Comparison of ENCODE assay signal across 19 cellular contexts in the genomic region with DNA sequence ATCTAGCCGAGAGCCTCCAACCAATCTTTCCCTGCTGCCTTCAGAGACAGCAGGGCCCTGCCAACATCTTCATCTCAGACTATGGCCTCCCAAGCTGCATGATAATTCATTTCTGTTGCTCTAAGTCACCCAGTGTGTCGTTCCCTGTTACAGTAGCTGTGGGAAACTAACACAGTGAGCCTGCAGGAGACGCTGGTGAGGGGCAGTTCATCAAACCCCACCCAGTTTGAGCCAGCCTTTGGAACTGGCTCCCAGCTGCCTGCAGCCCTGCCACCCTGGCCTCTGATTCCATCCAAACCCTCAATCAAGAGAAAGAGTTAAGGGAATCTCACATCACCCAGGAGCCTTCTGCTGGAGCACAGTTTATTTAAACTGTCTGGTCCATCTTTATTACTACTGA.
DNase-seq lines count a peak whose midpoint lies in the region; ATAC-seq and TF ChIP-seq lines count a peak whose summit lies in the region.
"Had no signal": no experiment of that assay in that cellular context is flagged by ENCODE, and none has a peak within 500 bp of the region (broad histone marks: within the 10 kb centered on the region; RNA-seq: fewer than 3 reads in every experiment).

No MANE protein-coding gene starts in this region.

- no peaks in the 10 kb centered on the region for H3K27me3 ChIP-seq in Karpas-422 (ENCODE audit: low read length)
- H3K27me3 ChIP-seq: BLaER1 had no signal

- POLR2A ChIA-PET in WTC11 (lab: Charles Lee) = no interaction called here

- no peaks in the 10 kb centered on the region for H4K20me1 ChIP-seq in Karpas-422 (ENCODE audit: insufficient read depth, low read depth, low read length)
- H4K20me1 ChIP-seq: BLaER1 had no signal

- no peaks in the 10 kb centered on the region for H3K27me3 Mint-ChIP-seq in activated CD4-positive, alpha-beta T cell treated with anti-CD3 and anti-CD28 coated beads, Interleukin-2, amount 10 ng/mL, durations not matched to agents 24 days and 14 days
- no peaks in the 10 kb centered on the region for H3K27me3 Mint-ChIP-seq in WTC11 (ENCODE audit: low read depth)

- no peak overlapping the region for H3K27ac ChIP-seq in Karpas-422 (ENCODE audit: low read length)
- H3K27ac ChIP-seq: BLaER1 had no signal

- CTCF ChIA-PET in WTC11 (lab: Charles Lee) = interaction anchor here (0.6 to 2.5 kb wide), 8 partner anchors 12 to 567 kb away, joined by 3 to 13 read pairs (median 5); no protein-coding TSS in a partner anchor

- DNase-seq in activated CD4-positive, alpha-beta T cell treated with anti-CD3 and anti-CD28 coated beads, Interleukin-2, amount 10 ng/mL, durations not matched to agents 24 days and 14 days = peak; percentile 31
- DNase-seq in activated CD4-positive, alpha-beta T cell treated with anti-CD3 and anti-CD28 coated beads for 48 hours = no peak
- DNase-seq in WTC11 (ENCODE audit: low spot score) (peak; percentile 44), iPS-NIHi7 (ENCODE audit: extremely low spot score) (peak; percentile 61), activated gamma-delta T cell (lab: John Stamatoyannopoulos, UW) (no peak), Karpas-422 (no peak)
- DNase-seq: CD8-positive, alpha-beta memory T cell; DMS79 treated with DMSO at 0.1 percent for 48 hours; HCEC 1CT; KBM-7; NCI-H1436 treated with DMSO at 0.1 percent for 48 hours; NCI-H2081 treated with DMSO at 0.1 percent for 48 hours; NCI-H2227 treated with DMSO at 0.1 percent for 48 hours; NCI-H524 treated with DMSO at 0.1 percent for 48 hours; OCI-M1; SHP77 treated with DMSO at 0.1 percent for 48 hours had no signal

- H3K27ac Mint-ChIP-seq in activated CD4-positive, alpha-beta T cell treated with anti-CD3 and anti-CD28 coated beads, Interleukin-2, amount 10 ng/mL, durations not matched to agents 24 days and 14 days = no peak overlapping the region
- no peak overlapping the region for H3K27ac Mint-ChIP-seq in WTC11
- H3K27ac Mint-ChIP-seq: CD8-positive, alpha-beta memory T cell had no signal

- H3K4me2 ChIP-seq in Karpas-422 (ENCODE audit: low read depth, low read length, poor library complexity, severe bottlenecking) = no peak overlapping the region
- H3K4me2 ChIP-seq: BLaER1 had no signal

- intact Hi-C loops in activated CD4-positive, alpha-beta T cell treated with anti-CD3 and anti-CD28 coated beads, Interleukin-2, amount 10 ng/mL, durations not matched to agents 24 days and 14 days (cut with micrococcal nuclease) = no loop called here

- no peak overlapping the region for H3K4me3 Mint-ChIP-seq in activated CD4-positive, alpha-beta T cell treated with anti-CD3 and anti-CD28 coated beads, Interleukin-2, amount 10 ng/mL, durations not matched to agents 24 days and 14 days
- H3K4me3 Mint-ChIP-seq in WTC11 = no peak overlapping the region
- H3K4me3 Mint-ChIP-seq: CD8-positive, alpha-beta memory T cell had no signal

- peaks cover 12% of the 10 kb centered on the region for H3K4me1 ChIP-seq in Karpas-422 (ENCODE audit: low read length)
- H3K4me1 ChIP-seq: BLaER1 had no signal

- no peak overlapping the region for H3K4me3 ChIP-seq in Karpas-422 (ENCODE audit: low read length)
- H3K4me3 ChIP-seq: BLaER1 had no signal

- H3K9me3 ChIP-seq in Karpas-422 (ENCODE audit: low read length) = no peaks in the 10 kb centered on the region
- H3K9me3 ChIP-seq: BLaER1 had no signal

- ATAC-seq in WTC11 (peak; percentile 96), HG03520 (IDR thresholded peaks at IDR 0.05; ENCODE audit: unreplicated experiment) (no peak), HG03460 (IDR thresholded peaks at IDR 0.05; ENCODE audit: unreplicated experiment) (no peak)

- peaks cover 3% of the 10 kb centered on the region for H3K9me3 Mint-ChIP-seq in activated CD4-positive, alpha-beta T cell treated with anti-CD3 and anti-CD28 coated beads, Interleukin-2, amount 10 ng/mL, durations not matched to agents 24 days and 14 days
- no peaks in the 10 kb centered on the region for H3K9me3 Mint-ChIP-seq in WTC11
- H3K9me3 Mint-ChIP-seq: CD8-positive, alpha-beta memory T cell had no signal

- no peak overlapping the region for H3K9ac ChIP-seq in Karpas-422 (ENCODE audit: low read length)
- H3K9ac ChIP-seq: BLaER1 had no signal

- no peak overlapping the region for H2AFZ ChIP-seq in Karpas-422 (ENCODE audit: low read length)

- H3K9me2 ChIP-seq in Karpas-422 (replicated peaks; ENCODE audit: insufficient read depth, low read length) = no peaks in the 10 kb centered on the region

- peaks cover 5% of the 10 kb centered on the region for H3K4me1 Mint-ChIP-seq in activated CD4-positive, alpha-beta T cell treated with anti-CD3 and anti-CD28 coated beads, Interleukin-2, amount 10 ng/mL, durations not matched to agents 24 days and 14 days
- H3K4me1 Mint-ChIP-seq in WTC11 = peaks cover 15% of the 10 kb centered on the region
- H3K4me1 Mint-ChIP-seq: CD8-positive, alpha-beta memory T cell had no signal

- no peak for TF ChIP-seq CTCF in WTC11 (IDR thresholded peaks at IDR 0.05)

- no peaks in the 10 kb centered on the region for H3K79me2 ChIP-seq in Karpas-422 (ENCODE audit: low read length)

- H3K36me3 ChIP-seq in Karpas-422 (ENCODE audit: insufficient read depth, low read length) = no peaks in the 10 kb centered on the region
- H3K36me3 ChIP-seq: BLaER1 had no signal

- H3K36me3 Mint-ChIP-seq in activated CD4-positive, alpha-beta T cell treated with anti-CD3 and anti-CD28 coated beads, Interleukin-2, amount 10 ng/mL, durations not matched to agents 24 days and 14 days (ENCODE audit: low read depth) = no peaks in the 10 kb centered on the region
- H3K36me3 Mint-ChIP-seq in WTC11 = no peaks in the 10 kb centered on the region
- H3K36me3 Mint-ChIP-seq: CD8-positive, alpha-beta memory T cell had no signal

TF ChIP-seq in WTC11, 78 proteins besides CTCF, POLR2A, EP300 and RAD21:
- TF ChIP-seq CREB1 (CRISPR knock-in tag; IDR thresholded peaks at IDR 0.05) = no peak
- TF ChIP-seq GRHL2 (CRISPR knock-in tag; IDR thresholded peaks at IDR 0.05; ENCODE audit: insufficient replicate concordance, severe bottlenecking) = no peak
- TF ChIP-seq TEAD4 (CRISPR knock-in tag; IDR thresholded peaks at IDR 0.05) = no peak
- TF ChIP-seq, protein P1, sequence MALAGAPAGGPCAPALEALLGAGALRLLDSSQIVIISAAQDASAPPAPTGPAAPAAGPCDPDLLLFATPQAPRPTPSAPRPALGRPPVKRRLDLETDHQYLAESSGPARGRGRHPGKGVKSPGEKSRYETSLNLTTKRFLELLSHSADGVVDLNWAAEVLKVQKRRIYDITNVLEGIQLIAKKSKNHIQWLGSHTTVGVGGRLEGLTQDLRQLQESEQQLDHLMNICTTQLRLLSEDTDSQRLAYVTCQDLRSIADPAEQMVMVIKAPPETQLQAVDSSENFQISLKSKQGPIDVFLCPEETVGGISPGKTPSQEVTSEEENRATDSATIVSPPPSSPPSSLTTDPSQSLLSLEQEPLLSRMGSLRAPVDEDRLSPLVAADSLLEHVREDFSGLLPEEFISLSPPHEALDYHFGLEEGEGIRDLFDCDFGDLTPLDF (CRISPR knock-in tag; IDR thresholded peaks at IDR 0.05) = no peak
- TF ChIP-seq GABPB1 (CRISPR knock-in tag; IDR thresholded peaks at IDR 0.05) = no peak
- no peak for TF ChIP-seq CBFB (CRISPR knock-in tag; IDR thresholded peaks at IDR 0.05; ENCODE audit: low read depth)

Comparison
In these comparisons a context has a peak if more than half of its experiments do, and no peak if none do; other contexts are left out.
1. DNase-seq: peak in activated CD4-positive, alpha-beta T cell treated with anti-CD3 and anti-CD28 coated beads, Interleukin-2, amount 10 ng/mL, durations not matched to agents 24 days and 14 days (single experiment), WTC11 (single experiment) and iPS-NIHi7 (single experiment); none in activated CD4-positive, alpha-beta T cell treated with anti-CD3 and anti-CD28 coated beads for 48 hours (single experiment), activated gamma-delta T cell (single experiment) and Karpas-422 (single experiment).